Comparison of ENCODE assay signal across 1 cellular context in genomic region chr19:17215125-17215971, GRCh38.
TF ChIP-seq lines count a peak whose summit lies in the region.

Gene USE1, plus strand, starts transcription at chr19:17215357. Its CDS starts 49 bp downstream, at chr19:17215406.

TF ChIP-seq in K562, 482 proteins besides CTCF, POLR2A, EP300 and RAD21 (continued from another document):
- TF ChIP-seq ZHX1 (conservative IDR thresholded peaks at IDR 0.05; ENCODE audit: low read length) (no peak), ZNF699 (CRISPR knock-in tag; IDR thresholded peaks at IDR 0.05; ENCODE audit: insufficient replicate concordance) (no peak), DACH1 (IDR thresholded peaks at IDR 0.05; ENCODE audit: partially characterized antibody) (peak; percentile 4), KDM1A (IDR thresholded peaks at IDR 0.05) (no peak), TSHZ1 (CRISPR knock-in tag; IDR thresholded peaks at IDR 0.05) (no peak), DNMT1 (IDR thresholded peaks at IDR 0.05) (no peak), THAP7 (CRISPR knock-in tag; IDR thresholded peaks at IDR 0.05) (no peak), FOXA1 (IDR thresholded peaks at IDR 0.05; ENCODE audit: borderline replicate concordance) (no peak), EHMT2 (IDR thresholded peaks at IDR 0.05) (no peak), ADNP (tag; IDR thresholded peaks at IDR 0.05) (no peak)
